ENCODE assay signal across 24 cellular contexts in the genomic region with DNA sequence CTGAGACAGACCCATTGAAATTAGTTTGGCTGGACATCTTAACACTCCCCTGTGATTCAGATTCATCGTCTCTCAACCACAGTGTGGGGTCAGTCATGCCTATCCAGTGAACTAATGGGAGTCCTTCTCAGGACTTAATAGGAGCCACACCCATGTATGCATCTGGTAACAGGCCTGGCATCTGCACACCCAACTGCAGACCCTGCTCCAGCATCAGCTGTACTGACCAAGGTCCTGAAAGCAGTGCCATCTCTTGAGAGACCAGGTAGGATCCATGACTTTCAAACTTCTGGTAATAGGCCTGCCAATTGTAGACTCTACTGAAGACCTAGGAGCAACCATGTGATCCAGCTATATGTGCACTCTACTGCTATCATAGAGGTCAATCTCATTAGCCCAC.
"Had no signal": no experiment of that assay in that cellular context is flagged by ENCODE, and none has a peak within 500 bp of the region (broad histone marks: within the 10 kb centered on the region; RNA-seq: fewer than 3 reads in every experiment).

No MANE protein-coding gene starts in this region.

- H3K4me2 ChIP-seq: hepatocyte, neural progenitor cell had no signal

- H3K9ac ChIP-seq: neural progenitor cell had no signal

- DNase-seq: effector CD8-positive, alpha-beta T cell; foreskin keratinocyte; heart left ventricle; mesenchymal stem cell; midbrain; naive thymus-derived CD4-positive, alpha-beta T cell; right cardiac atrium; small intestine; stimulated activated CD4-positive, alpha-beta T cell treated with anti-CD3 and anti-CD28 coated beads, Interleukin-15, amount 100 ng/mL, for 24 hours; stimulated activated CD4-positive, alpha-beta T cell treated with anti-CD3 and anti-CD28 coated beads, Interleukin-2, amount 100 ng/mL, for 48 hours; stimulated activated naive B cell treated with anti-CD40 and anti-IgM and Interleukin-4, amounts not matched to agents 10 μg/mL and 1 μg/mL and 100 μg/mL, for 72 hours; upper lobe of right lung; uterus had no signal

- H3K27me3 ChIP-seq: esophagus muscularis mucosa, foreskin keratinocyte, gastroesophageal sphincter, heart left ventricle, hepatocyte, neural progenitor cell, tibial nerve, upper lobe of right lung, uterus had no signal

- H3K27me3 Mint-ChIP-seq: dendritic cell treated with granulocyte-macrophage colony-stimulating factor and Interleukin-4, amounts not matched to agents 40 ng/mL and 50 ng/mL, for 4 days; naive thymus-derived CD4-positive, alpha-beta T cell; stimulated activated naive B cell treated with anti-CD40 and anti-IgM and Interleukin-4, amounts not matched to agents 10 μg/mL and 1 μg/mL and 100 μg/mL, for 72 hours; stimulated activated naive CD8-positive, alpha-beta T cell treated with anti-CD3 and anti-CD28 coated beads, Interleukin-15, Interleukin-2, amounts not matched to agents 100 ng/mL and 50 ng/mL, for 24 hours had no signal

- H3K36me3 Mint-ChIP-seq: neural progenitor cell; stimulated activated naive B cell treated with anti-CD40 and anti-IgM and Interleukin-4, amounts not matched to agents 10 μg/mL and 1 μg/mL and 100 μg/mL, for 72 hours had no signal

- H3K4me3 Mint-ChIP-seq: dendritic cell treated with granulocyte-macrophage colony-stimulating factor and Interleukin-4, amounts not matched to agents 40 ng/mL and 50 ng/mL, for 4 days; naive thymus-derived CD4-positive, alpha-beta T cell; nephron; neural progenitor cell; stimulated activated naive B cell treated with anti-CD40 and anti-IgM and Interleukin-4, amounts not matched to agents 10 μg/mL and 1 μg/mL and 100 μg/mL, for 72 hours; stimulated activated naive CD8-positive, alpha-beta T cell treated with anti-CD3 and anti-CD28 coated beads, Interleukin-15, Interleukin-2, amounts not matched to agents 100 ng/mL and 50 ng/mL, for 24 hours had no signal

- H3K36me3 ChIP-seq: esophagus muscularis mucosa, gastroesophageal sphincter, heart left ventricle, neural progenitor cell, prostate gland, thoracic aorta, tibial nerve, upper lobe of right lung, uterus had no signal

- H3K27ac Mint-ChIP-seq: dendritic cell treated with granulocyte-macrophage colony-stimulating factor and Interleukin-4, amounts not matched to agents 40 ng/mL and 50 ng/mL, for 4 days; naive thymus-derived CD4-positive, alpha-beta T cell; nephron; neural progenitor cell; stimulated activated naive B cell treated with anti-CD40 and anti-IgM and Interleukin-4, amounts not matched to agents 10 μg/mL and 1 μg/mL and 100 μg/mL, for 72 hours; stimulated activated naive CD8-positive, alpha-beta T cell treated with anti-CD3 and anti-CD28 coated beads, Interleukin-15, Interleukin-2, amounts not matched to agents 100 ng/mL and 50 ng/mL, for 24 hours had no signal

- H3K4me3 ChIP-seq: esophagus muscularis mucosa, gastroesophageal sphincter, heart left ventricle, hepatocyte, neural progenitor cell, prostate gland, thoracic aorta, tibial nerve, upper lobe of right lung, uterus had no signal

- H3K4me1 ChIP-seq: esophagus muscularis mucosa, foreskin keratinocyte, gastroesophageal sphincter, heart left ventricle, neural progenitor cell, prostate gland, tibial nerve, upper lobe of right lung, uterus had no signal

- H3K79me2 ChIP-seq: hepatocyte had no signal

- ATAC-seq: foreskin keratinocyte; gastroesophageal sphincter; heart left ventricle; left lobe of liver; naive thymus-derived CD4-positive, alpha-beta T cell; right cardiac atrium; stimulated activated naive B cell treated with anti-CD40 and anti-IgM and Interleukin-4, amounts not matched to agents 10 μg/mL and 1 μg/mL and 100 μg/mL, for 72 hours; upper lobe of right lung had no signal

- H3K4me1 Mint-ChIP-seq: naive thymus-derived CD4-positive, alpha-beta T cell; neural progenitor cell; stimulated activated naive B cell treated with anti-CD40 and anti-IgM and Interleukin-4, amounts not matched to agents 10 μg/mL and 1 μg/mL and 100 μg/mL, for 72 hours had no signal

- H3K27ac ChIP-seq: esophagus muscularis mucosa, foreskin keratinocyte, gastroesophageal sphincter, heart left ventricle, hepatocyte, neural progenitor cell, prostate gland, thoracic aorta, tibial nerve, upper lobe of right lung, uterus had no signal

- H3K9me3 ChIP-seq: prostate gland, upper lobe of right lung, uterus had no signal
